Comparison of ENCODE assay signal across 23 cellular contexts in the genomic region with DNA sequence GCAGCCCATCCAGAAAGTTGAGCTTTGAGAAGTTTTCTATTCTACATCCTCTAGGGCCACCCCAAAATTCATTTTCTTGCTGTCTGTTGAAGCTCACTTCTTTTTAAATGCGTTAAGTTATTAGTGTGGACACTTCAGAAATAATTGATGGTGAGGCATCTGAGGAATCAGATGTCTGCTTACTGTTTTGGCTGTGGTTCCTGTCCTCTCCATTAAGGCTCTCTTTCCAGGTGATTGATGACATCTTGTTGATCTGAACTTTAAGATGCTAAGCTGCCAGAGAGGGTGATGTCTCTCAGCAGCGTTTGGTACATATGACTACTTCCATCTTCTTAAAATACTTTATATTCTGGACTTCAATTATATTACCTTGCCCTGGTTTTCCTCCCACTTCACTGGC. TPM values are rescaled to one million over a fixed set of nuclear protein-coding genes. Genes with fewer than 3 reads are reported as not detected.
DNase-seq lines count a peak whose midpoint lies in the region; ATAC-seq and TF ChIP-seq lines count a peak whose summit lies in the region.
"Had no signal": no experiment of that assay in that cellular context is flagged by ENCODE, and none has a peak within 500 bp of the region (broad histone marks: within the 10 kb centered on the region; RNA-seq: fewer than 3 reads in every experiment).

No MANE protein-coding gene starts in this region.

- H3K4me3 ChIP-seq in PC-9 (no peak overlapping the region), endodermal cell (ENCODE audit: low read length) (no peak overlapping the region), trophoblast cell (ENCODE audit: low read depth, low read length) (no peak overlapping the region)
- H3K4me3 ChIP-seq: BLaER1 had no signal

- no peaks in the 10 kb centered on the region for H3K36me3 Mint-ChIP-seq in Calu3 (ENCODE audit: insufficient read depth, unreplicated experiment)
- H3K36me3 Mint-ChIP-seq in endodermal cell (ENCODE audit: low read depth) = no peaks in the 10 kb centered on the region
- H3K36me3 Mint-ChIP-seq in effector memory CD8-positive, alpha-beta T cell (ENCODE audit: insufficient read depth) = no peaks in the 10 kb centered on the region
- H3K36me3 Mint-ChIP-seq: T-cell had no signal

- H3K27ac Mint-ChIP-seq in Calu3 (ENCODE audit: unreplicated experiment) (peak overlapping the region; percentile 51), endodermal cell (peak overlapping the region; percentile 29)
- no peak overlapping the region for H3K27ac Mint-ChIP-seq in effector memory CD8-positive, alpha-beta T cell
- H3K27ac Mint-ChIP-seq: CD4-positive, alpha-beta T cell; T-cell had no signal

- 96 to 100% methylated on average over 1 to 2 of the region's 2 CpGs for WGBS in endodermal cell (ENCODE audit: insufficient coverage in 1 of 2, insufficient read length in 1 of 2), 2 experiments
- no CpG with 5 or more reads among the region's 2 CpGs for WGBS in trophoblast cell (ENCODE audit: extremely low coverage, insufficient coverage, insufficient read length)

- ATAC-seq in effector memory CD8-positive, alpha-beta T cell (replicated peaks) = no peak
- no peak for ATAC-seq in GM18873 (IDR thresholded peaks at IDR 0.05; ENCODE audit: low FRiP score, unreplicated experiment)
- ATAC-seq: HCT116, T-cell had no signal

- H2AK5ac ChIP-seq in trophoblast cell (ENCODE audit: low read length) = no peak overlapping the region

- DNase-seq in Calu3 (no peak), PC-9 (no peak), endodermal cell (no peak), trophoblast cell (no peak), NOMO-1 treated with DMSO at 0.1 percent for 48 hours (lab: John Stamatoyannopoulos, UW; ENCODE audit: unreplicated experiment) (no peak)
- no peak for DNase-seq in effector memory CD8-positive, alpha-beta T cell
- DNase-seq: CD4-positive, alpha-beta T cell; COR-L47; DMS153; GOT3; KG1; NCI-H1092 treated with DMSO at 0.1 percent for 48 hours; NCI-H1436 treated with DMSO at 0.1 percent for 48 hours; NCI-H2029; NCI-H446; NCI-H526; OCI-M1; Right ventricle myocardium superior; T-cell had no signal

- H3K4me3 Mint-ChIP-seq in Calu3 (ENCODE audit: low read depth, unreplicated experiment) = no peak overlapping the region
- H3K4me3 Mint-ChIP-seq in endodermal cell = no peak overlapping the region
- H3K4me3 Mint-ChIP-seq in effector memory CD8-positive, alpha-beta T cell = no peak overlapping the region
- H3K4me3 Mint-ChIP-seq: CD4-positive, alpha-beta T cell; T-cell had no signal

- 0 out of 2 replicates have a peak overlapping the region, but pooled peaks have one; percentile 3 for H2AFZ ChIP-seq in PC-9
- H2AFZ ChIP-seq in trophoblast cell (ENCODE audit: insufficient read depth, low read length, poor library complexity) = no peak overlapping the region

- POLR2A ChIA-PET in PC-9 (lab: Charles Lee; ENCODE audit: unreplicated experiment) = no interaction called here

- H3K14ac ChIP-seq in trophoblast cell (ENCODE audit: low read length) = no peak overlapping the region

- H3K23ac ChIP-seq in trophoblast cell (ENCODE audit: low read length) = no peak overlapping the region

- peaks cover 21% of the 10 kb centered on the region for H3F3A ChIP-seq in PC-9 (ENCODE audit: insufficient read depth, low read depth)

- H4K20me1 ChIP-seq in PC-9 (ENCODE audit: insufficient read depth) = no peaks in the 10 kb centered on the region
- H4K20me1 ChIP-seq: BLaER1 had no signal

- H4K12ac ChIP-seq in trophoblast cell (ENCODE audit: low read depth, low read length) = no peak overlapping the region

- no peak overlapping the region for H2BK120ac ChIP-seq in trophoblast cell (ENCODE audit: insufficient read depth, low read length, poor library complexity)

- H3K36me3 ChIP-seq in PC-9 (ENCODE audit: low read depth) (no peaks in the 10 kb centered on the region), endodermal cell (ENCODE audit: control insufficient read depth, insufficient read depth, low read length) (no peaks in the 10 kb centered on the region), trophoblast cell (ENCODE audit: control insufficient read depth in 1 of 2, insufficient read depth in 2 of 2, low read length in 2 of 2) (no peaks in the 10 kb centered on the region)
- H3K36me3 ChIP-seq: BLaER1 had no signal

- H4K91ac ChIP-seq in trophoblast cell (ENCODE audit: low read depth, low read length) = no peak overlapping the region

- intact Hi-C loops in Calu3 (cut with micrococcal nuclease; ENCODE audit: unreplicated experiment) = no loop called here
- intact Hi-C loops in PC-9 (cut with micrococcal nuclease; ENCODE audit: unreplicated experiment) = loop anchor here (1.0 to 2.0 kb wide), 3 partner anchors 113 to 873 kb away; no protein-coding TSS in a partner anchor

- H3K9me3 ChIP-seq in PC-9 (ENCODE audit: insufficient read depth, low read depth) (peaks cover 9% of the 10 kb centered on the region; the same call in 1 of the 2 replicates), endodermal cell (ENCODE audit: control insufficient read depth, low read length) (no peaks in the 10 kb centered on the region), trophoblast cell (ENCODE audit: insufficient read depth, low read depth, low read length) (no peaks in the 10 kb centered on the region)
- H3K9me3 ChIP-seq: BLaER1 had no signal

- CTCF ChIA-PET in Calu3 (lab: Charles Lee) = no interaction called here
- CTCF ChIA-PET in PC-9 (lab: Charles Lee) = no interaction called here

- peak overlapping the region; percentile 19 for H2BK5ac ChIP-seq in trophoblast cell (ENCODE audit: low read depth, low read length, poor library complexity)

- H3K4me1 Mint-ChIP-seq in Calu3 (ENCODE audit: low read depth, unreplicated experiment) (peaks cover 31% of the 10 kb centered on the region), endodermal cell (peaks cover 32% of the 10 kb centered on the region)
- no peaks in the 10 kb centered on the region for H3K4me1 Mint-ChIP-seq in effector memory CD8-positive, alpha-beta T cell (ENCODE audit: low read depth in 2 of 2)
- H3K4me1 Mint-ChIP-seq: T-cell had no signal

- H3K4ac ChIP-seq in trophoblast cell (ENCODE audit: low read depth, low read length) = no peak overlapping the region

- no peaks in the 10 kb centered on the region for H3K9me2 ChIP-seq in PC-9 (ENCODE audit: insufficient read depth)

- H3K9ac ChIP-seq in endodermal cell (ENCODE audit: extremely low read depth, low read length, poor library complexity, severe bottlenecking) (no peak overlapping the region), trophoblast cell (ENCODE audit: low read length) (no peak overlapping the region)
- H3K9ac ChIP-seq: BLaER1 had no signal

- H3K9me3 Mint-ChIP-seq in Calu3 (ENCODE audit: low read depth, unreplicated experiment) (peaks cover 2% of the 10 kb centered on the region), endodermal cell (no peaks in the 10 kb centered on the region)
- peaks cover 15 to 26% of the 10 kb centered on the region in 2 donors for H3K9me3 Mint-ChIP-seq in effector memory CD8-positive, alpha-beta T cell

- H3K27me3 Mint-ChIP-seq in Calu3 (ENCODE audit: unreplicated experiment) (no peaks in the 10 kb centered on the region), endodermal cell (ENCODE audit: insufficient read depth) (peaks cover 20% of the 10 kb centered on the region)
- no peaks in the 10 kb centered on the region for H3K27me3 Mint-ChIP-seq in effector memory CD8-positive, alpha-beta T cell
- H3K27me3 Mint-ChIP-seq: CD4-positive, alpha-beta T cell; T-cell had no signal

- no peak overlapping the region for H3K18ac ChIP-seq in trophoblast cell (ENCODE audit: low read length)

- H3K27me3 ChIP-seq in PC-9 (ENCODE audit: insufficient read depth, low read depth) (no peaks in the 10 kb centered on the region), endodermal cell (ENCODE audit: control insufficient read depth, insufficient read depth, low read length, poor library complexity, severe bottlenecking) (peaks cover 16% of the 10 kb centered on the region), trophoblast cell (ENCODE audit: insufficient read depth, low read length) (no peaks in the 10 kb centered on the region)
- H3K27me3 ChIP-seq: BLaER1 had no signal

- H3K4me1 ChIP-seq in PC-9 (replicated peaks; ENCODE audit: insufficient read depth) = peaks cover 32% of the 10 kb centered on the region
- peaks cover 8% of the 10 kb centered on the region for H3K4me1 ChIP-seq in endodermal cell (ENCODE audit: control insufficient read depth, insufficient read depth, low read length)
- peaks cover 0 to 4% of the 10 kb centered on the region in 2 experiments for H3K4me1 ChIP-seq in trophoblast cell (ENCODE audit: control insufficient read depth in 1 of 2, insufficient read depth in 2 of 2, low read length in 2 of 2)
- H3K4me1 ChIP-seq: BLaER1 had no signal

- H3K79me2 ChIP-seq in PC-9 (ENCODE audit: low read depth) = no peaks in the 10 kb centered on the region
- H3K79me2 ChIP-seq in trophoblast cell (ENCODE audit: control insufficient read depth, insufficient read depth, low read length, poor library complexity) = no peaks in the 10 kb centered on the region

- H3K4me2 ChIP-seq in PC-9 (peak overlapping the region; percentile 34; the same call in 1 of the 2 replicates), trophoblast cell (ENCODE audit: low read length) (no peak overlapping the region)
- H3K4me2 ChIP-seq: BLaER1 had no signal

- H2BK12ac ChIP-seq in trophoblast cell (ENCODE audit: low read length) = peak overlapping the region; percentile 46

- peaks cover 4% of the 10 kb centered on the region for H3K79me1 ChIP-seq in trophoblast cell (ENCODE audit: low read length)

- TF ChIP-seq CTCF in Calu3 (IDR thresholded peaks at IDR 0.05; ENCODE audit: unreplicated experiment) = no peak
- no peak for TF ChIP-seq CTCF in PC-9 (conservative IDR thresholded peaks at IDR 0.05)
- TF ChIP-seq CTCF in endodermal cell (conservative IDR thresholded peaks at IDR 0.05) = no peak

- BruUV-seq in Calu3 (replicated peaks; lab: Mats Ljungman, UMichigan) (no TSS peak), PC-9 (replicated peaks; lab: Mats Ljungman, UMichigan) (no TSS peak)

- H3K27ac ChIP-seq in PC-9 (peak overlapping the region; percentile 98), endodermal cell (ENCODE audit: low read depth, low read length) (no peak overlapping the region), trophoblast cell (ENCODE audit: low read depth, low read length) (peak overlapping the region; percentile 7)
- H3K27ac ChIP-seq: BLaER1 had no signal

- H4K8ac ChIP-seq in trophoblast cell (ENCODE audit: low read depth, low read length) = no peak overlapping the region

RNA-seq across cellular contexts. Expression of a gene that starts 45.2 kb away (rescaled TPM):
- total RNA-seq in Calu3 (2022) (0.22 and 0.68 TPM in 2 replicates), PC-9 (2021) (3.4 and 7.6 TPM in 2 replicates), endodermal cell (10 to 100 TPM; 11.6 to 24.9 TPM)
- 11.5 TPM for polyA plus RNA-seq in endodermal cell (2013, experiment 1 of 2)
- polyA plus RNA-seq in endodermal cell (2013, experiment 2 of 2) = 12.7 TPM
- polyA plus RNA-seq in trophoblast cell (2013) = 0.64 and 0.74 TPM in 2 replicates
- total RNA-seq: CD4-positive, alpha-beta T cell; G401 had no signal

Comparison
In these comparisons a context has a peak if more than half of its experiments do, and no peak if none do; other contexts are left out.
1. H3K27ac Mint-ChIP-seq: peak in Calu3 (single experiment) and endodermal cell (single experiment); none in effector memory CD8-positive, alpha-beta T cell (0 of 2).